In genomic region chr2:11901351-11902069, GRCh38 we compare ENCODE assay signal across 28 cellular contexts.
"Had no signal": no experiment of that assay in that cellular context is flagged by ENCODE, and none has a peak within 500 bp of the region (broad histone marks: within the 10 kb centered on the region; RNA-seq: fewer than 3 reads in every experiment).

No MANE protein-coding gene starts in this region.

- H3K27ac ChIP-seq: ascending aorta, cardiac muscle cell, foreskin keratinocyte, heart left ventricle, left lung, lower lobe of right lung, skin epidermis, thoracic aorta, uterus, WERI-Rb-1 had no signal

- H3K27me3 ChIP-seq: ascending aorta, cardiac muscle cell, heart left ventricle, left lung, uterus had no signal

- ATAC-seq: effector memory CD8-positive, alpha-beta T cell; foreskin keratinocyte; heart left ventricle; left lung; lower lobe of right lung; mucosa of descending colon; natural killer cell treated with Interleukin-12 subunit alpha and Interleukin-12 subunit beta and Interleukin-15 and Interleukin-18, amount 100 ng/mL, for 72 hours; sciatic nerve; stimulated activated naive CD8-positive, alpha-beta T cell treated with anti-CD3 and anti-CD28 coated beads, Interleukin-15, Interleukin-2, amounts not matched to agents 100 U/mL and 50 U/mL, for 24 hours had no signal

- H3K4me1 ChIP-seq: ascending aorta, foreskin keratinocyte, uterus had no signal

- H3K4me3 ChIP-seq: ascending aorta, cardiac muscle cell, heart left ventricle, left lung, lower lobe of right lung, mucosa of descending colon, skin epidermis, thoracic aorta, uterus had no signal

- DNase-seq: activated CD4-positive, alpha-beta memory T cell treated with anti-CD3 and anti-CD28 coated beads, Interleukin-2, amount 10 ng/mL, durations not matched to agents 7 days and 5 days; activated CD4-positive, alpha-beta T cell treated with anti-CD3 and anti-CD28 coated beads, Interleukin-2, amount 10 ng/mL, durations not matched to agents 7 days and 5 days; activated CD4-positive, CD25-positive, alpha-beta regulatory T cell treated with anti-CD3 and anti-CD28 coated beads, Interleukin-2, amount 50 U/mL, for 72 hours; activated CD8-positive, alpha-beta memory T cell treated with anti-CD3 and anti-CD28 coated beads, Interleukin-2, amount 50 U/mL, for 48 hours; activated gamma-delta T cell; activated naive CD4-positive, alpha-beta T cell treated with anti-CD3 and anti-CD28 coated beads, Interleukin-2, amount 10 ng/mL, durations not matched to agents 7 days and 5 days; activated naive CD8-positive, alpha-beta T cell treated with anti-CD3 and anti-CD28 coated beads, Interleukin-2, amount 10 ng/mL, durations not matched to agents 7 days and 5 days; activated T-cell treated with anti-CD3 and anti-CD28 coated beads, Interleukin-2, amount 50 U/mL, for 24 hours; cortex of kidney; effector memory CD8-positive, alpha-beta T cell; foreskin keratinocyte; heart left ventricle; hypothalamus; left lung; lower lobe of right lung; mucosa of descending colon; stimulated activated CD4-positive, alpha-beta T cell treated with anti-CD3 and anti-CD28 coated beads, Interleukin-12 subunit alpha, Interleukin-12 subunit beta, amount 100 ng/mL, for 4 hours; stimulated activated CD4-positive, alpha-beta T cell treated with anti-CD3 and anti-CD28 coated beads, Interleukin-4, amount 100 ng/mL, for 1 hour; stimulated activated naive CD8-positive, alpha-beta T cell treated with anti-CD3 and anti-CD28 coated beads, Interleukin-15, Interleukin-2, amounts not matched to agents 100 U/mL and 50 U/mL, for 24 hours; trophoblast cell; uterus; WERI-Rb-1 had no signal

- H3K9me3 ChIP-seq: ascending aorta, heart left ventricle, left lung, lower lobe of right lung, mucosa of descending colon, thoracic aorta, uterus had no signal

- H3K36me3 ChIP-seq: ascending aorta, cardiac muscle cell, heart left ventricle, left lung, lower lobe of right lung, thoracic aorta, uterus, WERI-Rb-1 had no signal
